12 cellular contexts compared by ENCODE assay signal in the genomic region with DNA sequence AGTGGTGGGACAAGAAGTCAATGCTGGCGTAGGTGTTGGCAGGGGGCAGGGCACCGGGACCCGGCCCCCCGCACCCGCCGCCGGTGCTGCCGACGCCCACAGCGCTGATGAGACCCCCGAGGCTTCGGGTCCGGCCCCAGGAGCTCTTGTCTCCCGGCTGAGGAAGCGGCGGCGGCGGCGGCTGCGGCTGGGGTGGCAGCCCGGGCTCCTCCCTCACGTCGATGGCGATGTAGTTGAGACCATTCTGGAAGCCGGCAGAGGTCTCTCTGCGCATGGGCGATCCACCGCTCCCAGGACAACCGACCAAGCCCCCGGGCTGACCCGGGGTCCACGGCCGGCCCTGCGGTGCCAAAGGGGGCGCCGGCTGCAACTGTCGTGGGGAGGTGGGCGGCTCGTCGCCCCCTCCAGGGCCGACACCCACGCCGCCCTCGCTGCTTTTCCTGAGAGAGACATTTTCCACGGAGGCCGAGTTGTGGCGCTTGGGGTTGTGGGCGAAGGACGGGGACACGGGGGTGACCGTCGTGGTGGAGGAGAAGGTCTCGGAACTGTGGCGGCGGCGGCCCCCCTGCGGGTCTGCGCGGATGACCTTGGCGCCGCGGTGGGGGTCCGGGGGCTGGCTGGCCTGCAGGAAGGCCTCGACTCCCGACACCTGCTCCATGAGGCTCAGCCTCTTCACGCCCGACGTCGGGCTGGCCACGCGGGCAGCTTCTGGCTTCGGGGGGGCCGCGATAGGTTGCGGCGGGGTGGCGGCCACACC. TPM values are rescaled to one million over a fixed set of nuclear protein-coding genes. Genes with fewer than 3 reads are reported as not detected.
DNase-seq lines count a peak whose midpoint lies in the region; ATAC-seq and TF ChIP-seq lines count a peak whose summit lies in the region.
"Had no signal": no experiment of that assay in that cellular context is flagged by ENCODE, and none has a peak within 500 bp of the region (broad histone marks: within the 10 kb centered on the region; RNA-seq: fewer than 3 reads in every experiment).

No MANE protein-coding gene starts in this region.

- H3K4me3 ChIP-seq in adipocyte (ENCODE audit: low read length): peak overlapping the region; percentile 89
- peak overlapping the region; percentile 72 for H3K4me3 ChIP-seq in fibroblast of villous mesenchyme (ENCODE audit: low read depth, low read length)
- peak overlapping the region; percentile 87 for H3K4me3 ChIP-seq in skeletal muscle satellite cell (ENCODE audit: low read length)

- H3K4me2 ChIP-seq in skeletal muscle satellite cell (ENCODE audit: low read length): peak overlapping the region; percentile 98

- H3K27me3 ChIP-seq in adipocyte (replicated peaks; ENCODE audit: control insufficient read depth, insufficient read depth, low read length): no peaks in the 10 kb centered on the region
- no peaks in the 10 kb centered on the region for H3K27me3 ChIP-seq in skeletal muscle satellite cell (ENCODE audit: control insufficient read depth, insufficient read depth, low read length)

- H3K36me3 ChIP-seq in adipocyte (ENCODE audit: control insufficient read depth, insufficient read depth, low read length, severe bottlenecking): peaks cover 48% of the 10 kb centered on the region
- peaks cover 75% of the 10 kb centered on the region for H3K36me3 ChIP-seq in skeletal muscle satellite cell (ENCODE audit: insufficient read depth, low read length)

- in situ Hi-C loops in Caki2 (cut with HindIII; ENCODE audit: low pct_unique_long_range_greater_than_20kb, low sequenced_read_pairs): no loop called here

- DNase-seq in Caki2 (ENCODE audit: low read depth) (peak; percentile 42), adipocyte (ENCODE audit: low read depth) (no peak), fibroblast of villous mesenchyme (ENCODE audit: low read depth) (no peak), LoVo (ENCODE audit: low spot score) (no peak), NCI-H1436 (lab: John Stamatoyannopoulos, UW) (no peak)
- DNase-seq: activated CD4-positive, alpha-beta memory T cell treated with anti-CD3 and anti-CD28 coated beads for 36 hours; DND-41; NCI-H1930 had no signal

- H3K4me1 ChIP-seq in adipocyte (ENCODE audit: control insufficient read depth, insufficient read depth, low read length) (peaks cover 33% of the 10 kb centered on the region), skeletal muscle satellite cell (ENCODE audit: control insufficient read depth, insufficient read depth, low read length) (peaks cover 49% of the 10 kb centered on the region)

- no peak for ATAC-seq in HG02938 (IDR thresholded peaks at IDR 0.05; ENCODE audit: unreplicated experiment)
- ATAC-seq in GM19463 (IDR thresholded peaks at IDR 0.05; ENCODE audit: unreplicated experiment): no peak
- ATAC-seq: naive thymus-derived CD4-positive, alpha-beta T cell had no signal

- H3K9ac ChIP-seq in adipocyte (ENCODE audit: low read length) (peak overlapping the region; percentile 92), skeletal muscle satellite cell (ENCODE audit: low read depth, low read length) (peak overlapping the region; percentile 80)

- H3K9me3 ChIP-seq in adipocyte (ENCODE audit: control insufficient read depth, low read length): no peaks in the 10 kb centered on the region
- no peaks in the 10 kb centered on the region for H3K9me3 ChIP-seq in skeletal muscle satellite cell (replicated peaks; ENCODE audit: low read length)

- no peak for TF ChIP-seq CTCF in fibroblast of villous mesenchyme (IDR thresholded peaks at IDR 0.05; ENCODE audit: insufficient read depth, low read depth, low read length)

RNA-seq across cellular contexts. Expression of a gene that starts 4.1 kb away (rescaled TPM):
- 18.1 and 21.2 TPM in 2 replicates for total RNA-seq in Caki2 (2014; rRNA removed; shearing (Covaris generic); ENCODE audit: low replicate concordance)
- 6.4 and 19.0 TPM in 2 replicates for total RNA-seq in fibroblast of villous mesenchyme
- total RNA-seq in skeletal muscle satellite cell (2012; rRNA removed): 2.0 and 2.4 TPM in 2 replicates
